In genomic region chr4:19961092-19961491, GRCh38 we compare ENCODE assay signal across 20 cellular contexts.
DNase-seq lines count a peak whose midpoint lies in the region; TF ChIP-seq lines count a peak whose summit lies in the region.
"Had no signal": no experiment of that assay in that cellular context is flagged by ENCODE, and none has a peak within 500 bp of the region (broad histone marks: within the 10 kb centered on the region; RNA-seq: fewer than 3 reads in every experiment).

No MANE protein-coding gene starts in this region.

- no peaks in the 10 kb centered on the region for H3K27me3 Mint-ChIP-seq in activated CD4-positive, alpha-beta memory T cell treated with anti-CD3 and anti-CD28 coated beads, Interleukin-2, amount 10 ng/mL, durations not matched to agents 7 days and 5 days
- H3K27me3 Mint-ChIP-seq in activated CD4-positive, alpha-beta T cell treated with anti-CD3 and anti-CD28 coated beads, Interleukin-2, amount 10 ng/mL, durations not matched to agents 7 days and 5 days, result no peaks in the 10 kb centered on the region
- H3K27me3 Mint-ChIP-seq: activated CD8-positive, alpha-beta T cell treated with anti-CD3 and anti-CD28 coated beads for 36 hours; activated T-cell treated with anti-CD3 and anti-CD28 coated beads, Interleukin-2, amount 50 U/mL, for 24 hours; CD4-positive, alpha-beta T cell had no signal

- no peaks in the 10 kb centered on the region for H4K20me1 ChIP-seq in GM23248 (ENCODE audit: insufficient read depth)

- H3K9me3 Mint-ChIP-seq in activated CD4-positive, alpha-beta memory T cell treated with anti-CD3 and anti-CD28 coated beads, Interleukin-2, amount 10 ng/mL, durations not matched to agents 7 days and 5 days, result peaks cover 9% of the 10 kb centered on the region
- peaks cover 3% of the 10 kb centered on the region for H3K9me3 Mint-ChIP-seq in activated CD4-positive, alpha-beta T cell treated with anti-CD3 and anti-CD28 coated beads, Interleukin-2, amount 10 ng/mL, durations not matched to agents 7 days and 5 days

- no peak overlapping the region for H3K9ac ChIP-seq in GM23248

- H3K4me3 Mint-ChIP-seq in activated CD4-positive, alpha-beta memory T cell treated with anti-CD3 and anti-CD28 coated beads, Interleukin-2, amount 10 ng/mL, durations not matched to agents 7 days and 5 days, result no peak overlapping the region
- no peak overlapping the region for H3K4me3 Mint-ChIP-seq in activated CD4-positive, alpha-beta T cell treated with anti-CD3 and anti-CD28 coated beads, Interleukin-2, amount 10 ng/mL, durations not matched to agents 7 days and 5 days
- H3K4me3 Mint-ChIP-seq: activated CD8-positive, alpha-beta T cell treated with anti-CD3 and anti-CD28 coated beads for 36 hours; activated T-cell treated with anti-CD3 and anti-CD28 coated beads, Interleukin-2, amount 50 U/mL, for 24 hours; CD4-positive, alpha-beta T cell had no signal

- H3K4me1 ChIP-seq in GM23248 (ENCODE audit: insufficient read depth), result peaks cover 17% of the 10 kb centered on the region
- no peaks in the 10 kb centered on the region for H3K4me1 ChIP-seq in HAP-1
- H3K4me1 ChIP-seq: tibial nerve had no signal

- POLR2A ChIA-PET in activated CD4-positive, alpha-beta memory T cell treated with anti-CD3 and anti-CD28 coated beads, Interleukin-2, amount 10 ng/mL, durations not matched to agents 7 days and 5 days (lab: Charles Lee), result no interaction called here
- POLR2A ChIA-PET in activated CD4-positive, alpha-beta T cell treated with anti-CD3 and anti-CD28 coated beads, Interleukin-2, amount 10 ng/mL, durations not matched to agents 7 days and 5 days (lab: Charles Lee), result no interaction called here

- H3K4me3 ChIP-seq in GM23248 (no peak overlapping the region), fibroblast of villous mesenchyme (ENCODE audit: low read depth, low read length) (no peak overlapping the region), HAP-1 (no peak overlapping the region)
- H3K4me3 ChIP-seq: tibial nerve had no signal

- H2AFZ ChIP-seq in GM23248, result peak overlapping the region; percentile 23; the same call in 1 of the 2 replicates

- peak; percentile 58 for DNase-seq in GM23248
- peak; percentile 34 for DNase-seq in amniotic stem cell (lab: John Stamatoyannopoulos, UW)
- DNase-seq in fibroblast of villous mesenchyme (ENCODE audit: low read depth), result peak; percentile 59
- DNase-seq in stromal cell of bone marrow (ENCODE audit: low read depth), result peak; percentile 28
- DNase-seq in activated CD4-positive, alpha-beta memory T cell treated with anti-CD3 and anti-CD28 coated beads, Interleukin-2, amount 10 ng/mL, durations not matched to agents 7 days and 5 days, result no peak
- no peak for DNase-seq in activated CD4-positive, alpha-beta T cell treated with anti-CD3 and anti-CD28 coated beads, Interleukin-2, amount 10 ng/mL, durations not matched to agents 7 days and 5 days
- no peak for DNase-seq in NCI-H187 treated with DMSO at 0.1 percent for 48 hours (lab: John Stamatoyannopoulos, UW)
- DNase-seq in HAP-1 (ENCODE audit: low spot score in 2 of 2), result no peak
- DNase-seq: activated CD8-positive, alpha-beta T cell treated with anti-CD3 and anti-CD28 coated beads for 36 hours; activated naive CD4-positive, alpha-beta T cell treated with anti-CD3 and anti-CD28 coated beads, Interleukin-2, amount 50 U/mL, for 16 hours; activated T-cell treated with anti-CD3 and anti-CD28 coated beads, Interleukin-2, amount 50 U/mL, for 24 hours; CD4-positive, alpha-beta T cell; erythroblast; GOT3; islet precursor cell; NCI-H1694; stimulated activated naive CD4-positive, alpha-beta T cell; T-helper 1 cell had no signal

- H3K4me1 Mint-ChIP-seq in activated CD4-positive, alpha-beta memory T cell treated with anti-CD3 and anti-CD28 coated beads, Interleukin-2, amount 10 ng/mL, durations not matched to agents 7 days and 5 days, result no peaks in the 10 kb centered on the region
- H3K4me1 Mint-ChIP-seq in activated CD4-positive, alpha-beta T cell treated with anti-CD3 and anti-CD28 coated beads, Interleukin-2, amount 10 ng/mL, durations not matched to agents 7 days and 5 days, result no peaks in the 10 kb centered on the region

- no peaks in the 10 kb centered on the region for H3K79me2 ChIP-seq in GM23248 (ENCODE audit: insufficient read depth)

- peak overlapping the region; percentile 19 for H3K27ac ChIP-seq in GM23248
- H3K27ac ChIP-seq: tibial nerve, VCaP had no signal

- CTCF ChIA-PET in activated CD4-positive, alpha-beta memory T cell treated with anti-CD3 and anti-CD28 coated beads, Interleukin-2, amount 10 ng/mL, durations not matched to agents 7 days and 5 days (lab: Charles Lee), result no interaction called here
- CTCF ChIA-PET in activated CD4-positive, alpha-beta T cell treated with anti-CD3 and anti-CD28 coated beads, Interleukin-2, amount 10 ng/mL, durations not matched to agents 7 days and 5 days (lab: Charles Lee), result no interaction called here

- no peak overlapping the region for H3K27ac Mint-ChIP-seq in activated CD4-positive, alpha-beta memory T cell treated with anti-CD3 and anti-CD28 coated beads, Interleukin-2, amount 10 ng/mL, durations not matched to agents 7 days and 5 days
- no peak overlapping the region for H3K27ac Mint-ChIP-seq in activated CD4-positive, alpha-beta T cell treated with anti-CD3 and anti-CD28 coated beads, Interleukin-2, amount 10 ng/mL, durations not matched to agents 7 days and 5 days
- H3K27ac Mint-ChIP-seq: activated CD8-positive, alpha-beta T cell treated with anti-CD3 and anti-CD28 coated beads for 36 hours; activated T-cell treated with anti-CD3 and anti-CD28 coated beads, Interleukin-2, amount 50 U/mL, for 24 hours; CD4-positive, alpha-beta T cell had no signal

- no peak for TF ChIP-seq CTCF in fibroblast of villous mesenchyme (IDR thresholded peaks at IDR 0.05; ENCODE audit: insufficient read depth, low read depth, low read length)

- no peaks in the 10 kb centered on the region for H3K27me3 ChIP-seq in GM23248 (replicated peaks; ENCODE audit: insufficient read depth)
- H3K27me3 ChIP-seq in HAP-1 (ENCODE audit: low read depth), result no peaks in the 10 kb centered on the region
- H3K27me3 ChIP-seq: tibial nerve had no signal

- H3K4me2 ChIP-seq in GM23248 (ENCODE audit: unreplicated experiment), result peak overlapping the region; percentile 81

- H3K9me2 ChIP-seq in GM23248 (ENCODE audit: insufficient read depth), result no peaks in the 10 kb centered on the region

- H3F3A ChIP-seq in GM23248 (ENCODE audit: insufficient read depth), result peaks cover 18% of the 10 kb centered on the region

- H3K9me3 ChIP-seq in GM23248 (ENCODE audit: low read depth), result no peaks in the 10 kb centered on the region
- H3K9me3 ChIP-seq in HAP-1, result no peaks in the 10 kb centered on the region

- H3K36me3 Mint-ChIP-seq in activated CD4-positive, alpha-beta memory T cell treated with anti-CD3 and anti-CD28 coated beads, Interleukin-2, amount 10 ng/mL, durations not matched to agents 7 days and 5 days (ENCODE audit: low read depth), result no peaks in the 10 kb centered on the region
- H3K36me3 Mint-ChIP-seq in activated CD4-positive, alpha-beta T cell treated with anti-CD3 and anti-CD28 coated beads, Interleukin-2, amount 10 ng/mL, durations not matched to agents 7 days and 5 days (ENCODE audit: low read depth), result no peaks in the 10 kb centered on the region

- H3K36me3 ChIP-seq in GM23248 (ENCODE audit: low read depth) (no peaks in the 10 kb centered on the region), HAP-1 (replicated peaks) (no peaks in the 10 kb centered on the region)
- H3K36me3 ChIP-seq: tibial nerve had no signal

- in situ Hi-C loops in GM23248 (cut with MboI), result no loop called here
- in situ Hi-C loops in HAP-1 (cut with MboI; ENCODE audit: low sequenced_read_pairs), result no loop called here

- 0 to 6% methylated on average over 1 of the region's 1 CpG for WGBS in GM23248 (ENCODE audit: low coverage in 1 of 2, low lambda C conversion rate in 2 of 2, missing lambda C conversion rate in 2 of 2), 2 experiments

Comparison
In these comparisons a context has a peak if more than half of its experiments do, and no peak if none do; other contexts are left out.
1. DNase-seq: peak in GM23248 (single experiment), amniotic stem cell (single experiment), fibroblast of villous mesenchyme (single experiment) and stromal cell of bone marrow (single experiment); none in activated CD4-positive, alpha-beta memory T cell treated with anti-CD3 and anti-CD28 coated beads, Interleukin-2, amount 10 ng/mL, durations not matched to agents 7 days and 5 days (single experiment), activated CD4-positive, alpha-beta T cell treated with anti-CD3 and anti-CD28 coated beads, Interleukin-2, amount 10 ng/mL, durations not matched to agents 7 days and 5 days (single experiment), NCI-H187 treated with DMSO at 0.1 percent for 48 hours (single experiment) and HAP-1 (0 of 2).